ENCODE assay signal across 38 cellular contexts in genomic region chr1:230790026-230790425, GRCh38. TPM values are rescaled to one million over a fixed set of nuclear protein-coding genes. Genes with fewer than 3 reads are reported as not detected.
"Had no signal": no experiment of that assay in that cellular context is flagged by ENCODE, and none has a peak within 500 bp of the region (broad histone marks: within the 10 kb centered on the region; RNA-seq: fewer than 3 reads in every experiment).

No MANE protein-coding gene starts in this region.

- DNase-seq: activated CD4-positive, alpha-beta T cell treated with anti-CD3 and anti-CD28 coated beads for 1 hour; activated CD4-positive, alpha-beta T cell treated with anti-CD3 and anti-CD28 coated beads for 48 hours; activated CD4-positive, alpha-beta T cell treated with anti-CD3 and anti-CD28 coated beads, Interleukin-2, amount 50 U/mL, for 4 hours; activated CD4-positive, CD25-positive, alpha-beta regulatory T cell; activated CD8-positive, alpha-beta memory T cell treated with anti-CD3 and anti-CD28 coated beads, Interleukin-2, amount 10 ng/mL, durations not matched to agents 7 days and 5 days; activated gamma-delta T cell; activated naive CD4-positive, alpha-beta T cell treated with Interleukin-2 at 50 U/mL for 16 hours; activated naive CD8-positive, alpha-beta T cell treated with anti-CD3 and anti-CD28 coated beads, Interleukin-2, amount 10 ng/mL, durations not matched to agents 7 days and 5 days; activated T-cell treated with anti-CD3 and anti-CD28 coated beads, Interleukin-2, amount 50 U/mL, for 1 hour; amygdala; MM.1S; MV-4-11; NCI-H1092; NCI-H1436 treated with DMSO at 0.1 percent for 48 hours; NCI-H1694 treated with DMSO at 0.1 percent for 48 hours; NCI-H2029 treated with DMSO at 0.1 percent for 48 hours; NCI-H2107; NCI-H2171; NCI-H510A; NCI-H526; NCI-H748 treated with DMSO at 0.1 percent for 48 hours; NK-92 treated with Interleukin-12 subunit alpha and Interleukin-12 subunit beta, amount 100 ng/mL, for 24 hours; PC-3; Peyer's patch; RPMI8226; SIG-M5; T-cell; T-helper 17 cell; T-helper 9 cell; WERI-Rb-1 had no signal

- H3K4me3 Mint-ChIP-seq: activated CD8-positive, alpha-beta memory T cell treated with anti-CD3 and anti-CD28 coated beads, Interleukin-2, amount 10 ng/mL, durations not matched to agents 7 days and 5 days; activated naive CD4-positive, alpha-beta T cell treated with anti-CD3 and anti-CD28 coated beads, Interleukin-2, amount 50 U/mL, for 24 hours; activated naive CD8-positive, alpha-beta T cell treated with anti-CD3 and anti-CD28 coated beads, Interleukin-2, amount 10 ng/mL, durations not matched to agents 7 days and 5 days; central memory CD8-positive, alpha-beta T cell; T-cell; T-helper 17 cell had no signal

- H3K9me3 ChIP-seq: ascending aorta, Peyer's patch had no signal

- H3K36me3 Mint-ChIP-seq: activated CD8-positive, alpha-beta memory T cell treated with anti-CD3 and anti-CD28 coated beads, Interleukin-2, amount 10 ng/mL, durations not matched to agents 7 days and 5 days; activated naive CD4-positive, alpha-beta T cell treated with anti-CD3 and anti-CD28 coated beads, Interleukin-2, amount 50 U/mL, for 24 hours; activated naive CD8-positive, alpha-beta T cell treated with anti-CD3 and anti-CD28 coated beads, Interleukin-2, amount 10 ng/mL, durations not matched to agents 7 days and 5 days; T-cell had no signal

- H3K4me1 Mint-ChIP-seq: activated CD8-positive, alpha-beta memory T cell treated with anti-CD3 and anti-CD28 coated beads, Interleukin-2, amount 10 ng/mL, durations not matched to agents 7 days and 5 days; activated naive CD4-positive, alpha-beta T cell treated with anti-CD3 and anti-CD28 coated beads, Interleukin-2, amount 50 U/mL, for 24 hours; activated naive CD8-positive, alpha-beta T cell treated with anti-CD3 and anti-CD28 coated beads, Interleukin-2, amount 10 ng/mL, durations not matched to agents 7 days and 5 days; T-cell had no signal

- H3K27ac Mint-ChIP-seq: activated CD8-positive, alpha-beta memory T cell treated with anti-CD3 and anti-CD28 coated beads, Interleukin-2, amount 10 ng/mL, durations not matched to agents 7 days and 5 days; activated naive CD4-positive, alpha-beta T cell treated with anti-CD3 and anti-CD28 coated beads, Interleukin-2, amount 50 U/mL, for 24 hours; activated naive CD8-positive, alpha-beta T cell treated with anti-CD3 and anti-CD28 coated beads, Interleukin-2, amount 10 ng/mL, durations not matched to agents 7 days and 5 days; activated T-helper 2 cell treated with anti-CD3 and anti-CD28 coated beads, Interferon-gamma antibody, Interleukin-2, Interleukin-4, amounts not matched to agents 10 μg/mL and 5 μg/mL and 100 μg/mL, durations not matched to agents 14 hours and 24 hours and 36 hours; T-cell; T-helper 17 cell had no signal

- H3K4me1 ChIP-seq: ascending aorta, Peyer's patch had no signal

- H3K9me3 Mint-ChIP-seq: activated naive CD4-positive, alpha-beta T cell treated with anti-CD3 and anti-CD28 coated beads, Interleukin-2, amount 50 U/mL, for 24 hours; activated naive CD8-positive, alpha-beta T cell treated with anti-CD3 and anti-CD28 coated beads, Interleukin-2, amount 10 ng/mL, durations not matched to agents 7 days and 5 days; activated T-helper 2 cell treated with anti-CD3 and anti-CD28 coated beads, Interferon-gamma antibody, Interleukin-2, Interleukin-4, amounts not matched to agents 10 μg/mL and 5 μg/mL and 100 μg/mL, durations not matched to agents 14 hours and 24 hours and 36 hours; central memory CD8-positive, alpha-beta T cell; T-cell had no signal

- H3K27ac ChIP-seq: ascending aorta, cardiac muscle cell, KMS-11, Peyer's patch, WERI-Rb-1 had no signal

- H3K27me3 ChIP-seq: ascending aorta, Peyer's patch had no signal

- H3K4me3 ChIP-seq: ascending aorta, cardiac muscle cell, Peyer's patch had no signal

- H3K36me3 ChIP-seq: ascending aorta, cardiac muscle cell, Peyer's patch, WERI-Rb-1 had no signal

RNA-seq across cellular contexts. Expression of gene CAPN9, which starts 42.8 kb away (rescaled TPM):
- total RNA-seq: activated CD8-positive, alpha-beta memory T cell treated with anti-CD3 and anti-CD28 coated beads, Interleukin-2, amount 10 ng/mL, durations not matched to agents 7 days and 5 days; activated naive CD8-positive, alpha-beta T cell treated with anti-CD3 and anti-CD28 coated beads, Interleukin-2, amount 10 ng/mL, durations not matched to agents 7 days and 5 days; activated T-helper 2 cell treated with anti-CD3 and anti-CD28 coated beads, Interferon-gamma antibody, Interleukin-2, Interleukin-4, amounts not matched to agents 10 μg/mL and 5 μg/mL and 100 μg/mL, durations not matched to agents 14 hours and 24 hours and 36 hours; ascending aorta; LHCN-M2; PC-3; SK-MEL-5; T-cell; T-helper 17 cell had no signal
